Comparison of ENCODE assay signal across 11 cellular contexts in the genomic region with DNA sequence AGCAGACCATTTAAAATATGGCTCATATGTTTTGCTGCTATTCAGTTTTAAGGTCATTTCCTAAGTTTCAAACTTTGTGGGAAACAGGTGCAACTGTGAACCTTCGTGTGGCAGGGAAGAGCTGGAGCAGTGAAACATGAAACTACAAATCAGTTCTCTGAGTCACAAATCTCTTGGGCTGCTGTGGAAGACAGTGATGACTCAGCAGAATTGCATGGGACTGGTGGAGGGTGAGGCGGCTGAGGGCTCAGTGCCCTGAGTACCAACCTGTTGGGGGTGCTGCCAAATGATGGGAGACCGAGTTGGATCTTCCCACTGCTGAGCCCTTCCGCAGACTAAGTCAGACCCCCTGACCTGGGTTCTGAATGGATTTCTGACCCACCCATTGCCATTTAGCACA. TPM values are rescaled to one million over a fixed set of nuclear protein-coding genes. Genes with fewer than 3 reads are reported as not detected.
DNase-seq lines count a peak whose midpoint lies in the region; TF ChIP-seq lines count a peak whose summit lies in the region.
"Had no signal": no experiment of that assay in that cellular context is flagged by ENCODE, and none has a peak within 500 bp of the region (broad histone marks: within the 10 kb centered on the region; RNA-seq: fewer than 3 reads in every experiment).

No MANE protein-coding gene starts in this region.

- TF ChIP-seq CTCF in cardiac muscle cell (IDR thresholded peaks at IDR 0.05; ENCODE audit: low read depth, low read length), result no peak
- TF ChIP-seq CTCF in right atrium auricular region (IDR thresholded peaks at IDR 0.05), result no peak
- no peak for TF ChIP-seq CTCF in RWPE1 (conservative IDR thresholded peaks at IDR 0.05; ENCODE audit: low read depth)
- TF ChIP-seq CTCF in fibroblast of the aortic adventitia (IDR thresholded peaks at IDR 0.05; ENCODE audit: insufficient read depth, low read length), result no peak
- no peak for TF ChIP-seq CTCF in stomach (IDR thresholded peaks at IDR 0.05)
- no peak for TF ChIP-seq CTCF in tibial nerve (IDR thresholded peaks at IDR 0.05)

- H3K9me3 ChIP-seq in cardiac muscle cell (ENCODE audit: low read depth), result no peaks in the 10 kb centered on the region
- H3K9me3 ChIP-seq in right atrium auricular region, result no peaks in the 10 kb centered on the region
- no peaks in the 10 kb centered on the region for H3K9me3 ChIP-seq in stomach
- no peaks in the 10 kb centered on the region for H3K9me3 ChIP-seq in tibial nerve

- WGBS in stomach, 5 donors, result 47 to 62% (median 51%) methylated on average over 4 of the region's 4 CpGs
- WGBS in tibial nerve, 2 donors, result 59 to 66% methylated on average over 4 of the region's 4 CpGs

- no peaks in the 10 kb centered on the region for H3K36me3 ChIP-seq in cardiac muscle cell
- H3K36me3 ChIP-seq in right atrium auricular region, result no peaks in the 10 kb centered on the region
- H3K36me3 ChIP-seq in stomach, result no peaks in the 10 kb centered on the region
- H3K36me3 ChIP-seq in tibial nerve, result no peaks in the 10 kb centered on the region

- CTCF ChIA-PET in RWPE1 (lab: Yijun Ruan, JAX), result interaction anchor here (1.1 kb wide), 1 partner anchor 57 kb away, joined by 4 read pairs; a partner anchor contains a TSS

- H3K4me1 ChIP-seq in cardiac muscle cell (ENCODE audit: low read depth) (peaks cover 14% of the 10 kb centered on the region), right atrium auricular region (peaks cover 0 to 13% of the 10 kb centered on the region in 2 donors), stomach (peaks cover 0 to 36% (median 21%) of the 10 kb centered on the region in 4 donors), tibial nerve (peaks cover 0 to 16% (median 11%) of the 10 kb centered on the region in 4 donors)

- intact Hi-C loops in stomach (cut with DNase I; ENCODE audit: low total_unique reads), result no loop called here

- TF ChIP-seq POLR2A in stomach (IDR thresholded peaks at IDR 0.05) (no peak), tibial nerve (IDR thresholded peaks at IDR 0.05) (no peak)

- H3K27me3 ChIP-seq in cardiac muscle cell (no peaks in the 10 kb centered on the region), right atrium auricular region (no peaks in the 10 kb centered on the region), stomach (no peaks in the 10 kb centered on the region), tibial nerve (no peaks in the 10 kb centered on the region)

- no peak overlapping the region for H3K4me3 ChIP-seq in cardiac muscle cell
- no peak overlapping the region for H3K4me3 ChIP-seq in right atrium auricular region
- H3K4me3 ChIP-seq in fibroblast of the aortic adventitia (ENCODE audit: low read depth, low read length), result no peak overlapping the region
- no peak overlapping the region for H3K4me3 ChIP-seq in stomach
- no peak overlapping the region for H3K4me3 ChIP-seq in tibial nerve

- no peak for TF ChIP-seq EP300 in stomach (IDR thresholded peaks at IDR 0.05)
- TF ChIP-seq EP300 in tibial nerve (IDR thresholded peaks at IDR 0.05), result no peak

- POLR2A ChIA-PET in RWPE1 (lab: Yijun Ruan, JAX; ENCODE audit: low non-redundant PET), result no interaction called here

- H3K27ac ChIP-seq in cardiac muscle cell, result no peak overlapping the region
- H3K27ac ChIP-seq in right atrium auricular region, result peak overlapping the region in 1 of 2 donors; percentile 5
- H3K27ac ChIP-seq in RWPE1, result no peak overlapping the region
- H3K27ac ChIP-seq in stomach, result peak overlapping the region in 3 of 5 donors; percentile 15 to 66 (median 30)
- no peak overlapping the region for H3K27ac ChIP-seq in tibial nerve

- DNase-seq in cardiac muscle cell (ENCODE audit: low read depth in 1 of 2, low spot score in 1 of 2) (peak; percentile 70 to 72), right atrium auricular region (ENCODE audit: low spot score) (no peak), RWPE1 (ENCODE audit: low spot score) (peak; percentile 66), fibroblast of the aortic adventitia (ENCODE audit: low read depth) (peak; percentile 80), stomach (peak; percentile 40), superior temporal gyrus (ENCODE audit: extremely low spot score) (no peak), tibial nerve (ENCODE audit: low spot score in 2 of 2) (no peak), GOT3 (lab: John Stamatoyannopoulos, UW) (no peak)
- DNase-seq: activated B cell treated with CpG ODN at 0.5 μM for 24 hours; NCI-H1436; stimulated activated naive CD8-positive, alpha-beta T cell treated with anti-CD3 and anti-CD28 coated beads, Interleukin-15, amount 100 ng/mL, for 72 hours had no signal

RNA-seq across cellular contexts. Expression of a gene that starts 8.4 kb away (rescaled TPM):
- total RNA-seq in cardiac muscle cell (65.6 and 74.6 TPM in 2 replicates), right atrium auricular region (100 to 1,000 TPM; 409 to 443 TPM), fibroblast of the aortic adventitia (ENCODE audit: low replicate concordance) (342 and 589 TPM in 2 replicates), stomach (1,000 to 10,000 TPM in 1 of 5 donors, 100 to 1,000 TPM in 4; 213 to 1,126 (median 441) TPM), tibial nerve (100 to 1,000 TPM; 117 to 209 (median 165) TPM)
- polyA plus RNA-seq in cardiac muscle cell (174 and 236 TPM in 2 replicates), stomach (100 to 1,000 TPM; 278 to 342 (median 327) TPM)

RNA-seq across cellular contexts. Expression of a gene that starts 56.7 kb away (rescaled TPM):
- total RNA-seq in cardiac muscle cell (6.8 and 13.1 TPM in 2 replicates), right atrium auricular region (1 to 10 TPM; 5.9 to 6.9 TPM), fibroblast of the aortic adventitia (ENCODE audit: low replicate concordance) (11.2 and 21.0 TPM in 2 replicates), stomach (10 to 100 TPM in 4 of 5 donors, 1 to 10 TPM in 1; 8.9 to 34.8 (median 29.2) TPM), tibial nerve (10 to 100 TPM; 15.7 to 18.9 (median 17.2) TPM)
- polyA plus RNA-seq in cardiac muscle cell (7.9 and 8.7 TPM in 2 replicates), stomach (1 to 10 TPM; 5.7 to 9.0 (median 7.3) TPM)

Comparison
In these comparisons a context has a peak if more than half of its experiments do, and no peak if none do; other contexts are left out.
1. DNase-seq: peak in cardiac muscle cell (2 of 2), RWPE1 (single experiment), fibroblast of the aortic adventitia (single experiment) and stomach (single experiment); none in right atrium auricular region (single experiment), superior temporal gyrus (single experiment), tibial nerve (0 of 2) and GOT3 (single experiment).
2. H3K27ac ChIP-seq: peak in stomach (3 of 5); none in cardiac muscle cell (single experiment), RWPE1 (single experiment) and tibial nerve (0 of 4).